Comparison of ENCODE assay signal across 29 cellular contexts in the genomic region with DNA sequence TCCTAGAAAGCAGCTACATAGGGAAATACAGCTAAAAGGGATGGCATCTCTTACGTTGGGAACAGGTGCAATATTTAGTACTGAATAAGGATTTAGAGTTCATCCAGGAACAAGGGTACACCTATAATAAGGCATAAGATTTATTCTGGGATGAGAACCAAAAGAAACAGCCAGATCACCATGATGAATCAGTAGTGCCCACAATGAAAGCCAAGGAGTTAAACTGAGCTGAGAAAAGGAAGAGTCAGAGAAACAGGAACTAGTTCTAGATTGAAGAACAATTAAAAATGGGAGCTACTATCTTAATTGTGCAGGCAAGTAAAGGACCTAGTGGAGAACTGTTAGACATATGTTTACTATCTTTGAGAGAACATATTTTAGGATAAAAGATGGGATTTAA.
"Had no signal": no experiment of that assay in that cellular context is flagged by ENCODE, and none has a peak within 500 bp of the region (broad histone marks: within the 10 kb centered on the region; RNA-seq: fewer than 3 reads in every experiment).

No MANE protein-coding gene starts in this region.

- H3K9me3 Mint-ChIP-seq: activated CD4-positive, alpha-beta T cell treated with anti-CD3 and anti-CD28 coated beads, Interleukin-2, amount 10 ng/mL, durations not matched to agents 24 days and 14 days; activated naive CD4-positive, alpha-beta T cell treated with anti-CD3 and anti-CD28 coated beads for 36 hours had no signal

- H3K27me3 Mint-ChIP-seq: activated CD4-positive, alpha-beta memory T cell treated with anti-CD3 and anti-CD28 coated beads for 36 hours; activated CD4-positive, alpha-beta T cell treated with anti-CD3 and anti-CD28 coated beads, Interleukin-2, amount 10 ng/mL, durations not matched to agents 24 days and 14 days; activated naive CD8-positive, alpha-beta T cell treated with anti-CD3 and anti-CD28 coated beads for 36 hours; naive B cell had no signal

- H3K4me3 Mint-ChIP-seq: activated CD4-positive, alpha-beta memory T cell treated with anti-CD3 and anti-CD28 coated beads for 36 hours; activated CD4-positive, alpha-beta T cell treated with anti-CD3 and anti-CD28 coated beads, Interleukin-2, amount 10 ng/mL, durations not matched to agents 24 days and 14 days; activated naive CD4-positive, alpha-beta T cell treated with anti-CD3 and anti-CD28 coated beads for 36 hours; activated naive CD8-positive, alpha-beta T cell treated with anti-CD3 and anti-CD28 coated beads for 36 hours; activated T-helper 1 cell treated with anti-CD3 and anti-CD28 coated beads, Interleukin-12 subunit alpha, Interleukin-12 subunit beta, Interleukin-2, Interleukin-4 antibody, amounts not matched to agents 30 ng/mL and 10 ng/mL and 1 ng/mL, durations not matched to agents 14 hours and 24 hours and 36 hours; naive B cell; nephron progenitor cell; T-helper 1 cell treated with Interleukin-12 subunit alpha and Interleukin-12 subunit beta and Interleukin-4 antibody, amounts not matched to agents 30 μg/mL and 1 μg/mL, for 36 hours had no signal

- H3K4me3 ChIP-seq: adrenal gland, breast epithelium, pancreas, prostate gland, sigmoid colon, smooth muscle cell, thoracic aorta had no signal

- H3K36me3 ChIP-seq: adrenal gland, breast epithelium, neutrophil, pancreas, prostate gland, sigmoid colon, thoracic aorta had no signal

- ATAC-seq: foreskin keratinocyte, left colon, pancreas had no signal

- H3K4me2 ChIP-seq: smooth muscle cell had no signal

- H3K27me3 ChIP-seq: adrenal gland, breast epithelium, foreskin keratinocyte, neutrophil, pancreas, sigmoid colon had no signal

- DNase-seq: activated CD4-positive, alpha-beta memory T cell treated with anti-CD3 and anti-CD28 coated beads for 36 hours; activated CD4-positive, alpha-beta T cell treated with anti-CD3 and anti-CD28 coated beads, Interleukin-2, amount 10 ng/mL, durations not matched to agents 24 days and 14 days; activated CD4-positive, CD25-positive, alpha-beta regulatory T cell treated with anti-CD3 and anti-CD28 coated beads, Interleukin-2, amount 50 U/mL, for 72 hours; activated CD8-positive, alpha-beta memory T cell treated with anti-CD3 and anti-CD28 coated beads, Interleukin-2, amount 50 U/mL, for 4 hours; activated effector memory CD4-positive, alpha-beta T cell treated with anti-CD3 and anti-CD28 coated beads, Interleukin-2, amount 50 U/mL, for 16 hours; activated naive CD4-positive, alpha-beta T cell treated with anti-CD3 and anti-CD28 coated beads for 36 hours; activated naive CD8-positive, alpha-beta T cell treated with anti-CD3 and anti-CD28 coated beads for 36 hours; activated T-cell treated with anti-CD3 and anti-CD28 coated beads, Interleukin-2, amount 50 U/mL, for 1 hour; adrenal gland; aorta; central memory CD4-positive, alpha-beta T cell; foreskin keratinocyte; left colon; mammary epithelial cell; naive B cell; nephron progenitor cell; pancreas; sigmoid colon; stimulated activated CD4-positive, alpha-beta T cell treated with anti-CD3 and anti-CD28 coated beads, Interleukin-1b, Interleukin-23, amount 100 ng/mL, for 48 hours; stimulated activated naive CD4-positive, alpha-beta T cell; T1000; trophoblast cell had no signal

- H3K4me1 ChIP-seq: adrenal gland, breast epithelium, pancreas, prostate gland, sigmoid colon had no signal

- H3K27ac Mint-ChIP-seq: activated CD4-positive, alpha-beta memory T cell treated with anti-CD3 and anti-CD28 coated beads for 36 hours; activated CD4-positive, alpha-beta T cell treated with anti-CD3 and anti-CD28 coated beads, Interleukin-2, amount 10 ng/mL, durations not matched to agents 24 days and 14 days; activated naive CD4-positive, alpha-beta T cell treated with anti-CD3 and anti-CD28 coated beads for 36 hours; activated naive CD8-positive, alpha-beta T cell treated with anti-CD3 and anti-CD28 coated beads for 36 hours; activated T-helper 1 cell treated with anti-CD3 and anti-CD28 coated beads, Interleukin-12 subunit alpha, Interleukin-12 subunit beta, Interleukin-2, Interleukin-4 antibody, amounts not matched to agents 30 ng/mL and 10 ng/mL and 1 ng/mL, durations not matched to agents 14 hours and 24 hours and 36 hours; naive B cell; nephron progenitor cell; T-helper 1 cell treated with Interleukin-12 subunit alpha and Interleukin-12 subunit beta and Interleukin-4 antibody, amounts not matched to agents 30 μg/mL and 1 μg/mL, for 36 hours had no signal

- H3K4me1 Mint-ChIP-seq: activated CD4-positive, alpha-beta T cell treated with anti-CD3 and anti-CD28 coated beads, Interleukin-2, amount 10 ng/mL, durations not matched to agents 24 days and 14 days; activated naive CD8-positive, alpha-beta T cell treated with anti-CD3 and anti-CD28 coated beads for 36 hours; naive B cell; nephron progenitor cell had no signal

- H3K9me3 ChIP-seq: adrenal gland, neutrophil, pancreas, prostate gland, sigmoid colon, thoracic aorta had no signal

- H3K36me3 Mint-ChIP-seq: activated CD4-positive, alpha-beta memory T cell treated with anti-CD3 and anti-CD28 coated beads for 36 hours; activated naive CD8-positive, alpha-beta T cell treated with anti-CD3 and anti-CD28 coated beads for 36 hours; naive B cell had no signal

- H3K27ac ChIP-seq: adrenal gland, breast epithelium, foreskin keratinocyte, neutrophil, pancreas, prostate gland, sigmoid colon, thoracic aorta had no signal
